In genomic region chr2:240136013-240136670, GRCh38 we compare ENCODE assay signal across 8 cellular contexts. TPM values are rescaled to one million over a fixed set of nuclear protein-coding genes. Genes with fewer than 3 reads are reported as not detected.
DNase-seq lines count a peak whose midpoint lies in the region; ATAC-seq and TF ChIP-seq lines count a peak whose summit lies in the region.

Gene COPS9 (minus strand): TSS chr2:240136305. CDS start chr2:240136284, 21 bp downstream.

- H3K9me3 ChIP-seq in HUES48 (ENCODE audit: control insufficient read depth, insufficient read depth, low read length), result no peaks in the 10 kb centered on the region
- H3K9me3 ChIP-seq in OCI-LY7 (ENCODE audit: low read length), result no peaks in the 10 kb centered on the region
- H3K9me3 ChIP-seq in mucosa of descending colon, result no peaks in the 10 kb centered on the region

- TF ChIP-seq CTCF in OCI-LY7 (conservative IDR thresholded peaks at IDR 0.05; ENCODE audit: low read length), result no peak
- no peak for TF ChIP-seq CTCF in epithelial cell of esophagus (IDR thresholded peaks at IDR 0.05; ENCODE audit: insufficient read depth, low read depth, low read length, missing control alignments)
- TF ChIP-seq CTCF in mucosa of descending colon (IDR thresholded peaks at IDR 0.05), result no peak

- H3K27me3 ChIP-seq in HUES48 (ENCODE audit: control insufficient read depth, insufficient read depth, low read length), result peaks cover 5% of the 10 kb centered on the region; the same call in 1 of the 2 replicates

- intact Hi-C loops in OCI-LY7 (cut with micrococcal nuclease; ENCODE audit: unreplicated experiment), result loop anchor here (2.0 kb wide), 1 partner anchor 111 kb away; the partner anchor contains the start of gene NDUFA10
- intact Hi-C loops in mucosa of descending colon (cut with DNase I, micrococcal nuclease), result no loop called here

- peak within 1 kb of the TSS; percentile 79 for H3K9ac ChIP-seq in HUES48 (ENCODE audit: low read depth, low read length)

- H3K27ac ChIP-seq in HUES48 (ENCODE audit: low read depth, low read length) (no peak within 1 kb of the TSS), OCI-LY7 (ENCODE audit: low read depth, low read length, poor library complexity, severe bottlenecking) (no peak within 1 kb of the TSS)

- peaks cover 6% of the 10 kb centered on the region for H4K20me1 ChIP-seq in OCI-LY7 (ENCODE audit: insufficient read depth, low read length)

- peak within 1 kb of the TSS; percentile 94 for H2AFZ ChIP-seq in OCI-LY7 (ENCODE audit: low read length)

- DNase-seq in Caki2 (ENCODE audit: low read depth), result peak; percentile 65
- DNase-seq in OCI-LY7 (ENCODE audit: low spot score), result peak; percentile 90
- DNase-seq in activated T-cell treated with anti-CD3 and anti-CD28 coated beads for 24 hours (ENCODE audit: low read depth), result peak; percentile 82
- peak; percentile 92 for DNase-seq in epithelial cell of esophagus (ENCODE audit: low read depth)
- DNase-seq in mucosa of descending colon, result peak; percentile 90 to 93 (median 90)
- DNase-seq in stimulated activated CD8-positive, alpha-beta memory T cell treated with anti-CD3 and anti-CD28 coated beads, Interleukin-2, amount 100 ng/mL, for 48 hours (ENCODE audit: low read depth in 2 of 2), result peak; percentile 78 to 85

- no peaks in the 10 kb centered on the region for H3K9me2 ChIP-seq in OCI-LY7 (ENCODE audit: insufficient read depth, low read length)

- H3K79me2 ChIP-seq in OCI-LY7 (ENCODE audit: insufficient read depth, low read depth, low read length), result peaks cover 20% of the 10 kb centered on the region

- H3K4me1 ChIP-seq in HUES48 (ENCODE audit: control insufficient read depth, insufficient read depth, low read length), result peaks cover 23% of the 10 kb centered on the region
- H3K4me1 ChIP-seq in OCI-LY7 (ENCODE audit: insufficient read depth, low read length, poor library complexity, severe bottlenecking), result peaks cover 17% of the 10 kb centered on the region
- H3K4me1 ChIP-seq in mucosa of descending colon (ENCODE audit: low read depth), result peaks cover 5% of the 10 kb centered on the region

- H3K36me3 ChIP-seq in HUES48 (ENCODE audit: control insufficient read depth, insufficient read depth, low read length) (peaks cover 27% of the 10 kb centered on the region), OCI-LY7 (ENCODE audit: insufficient read depth, low read length) (peaks cover 29% of the 10 kb centered on the region), mucosa of descending colon (ENCODE audit: low read depth) (no peaks in the 10 kb centered on the region)

- in situ Hi-C loops in Caki2 (cut with HindIII; ENCODE audit: low pct_unique_long_range_greater_than_20kb, low sequenced_read_pairs), result no loop called here

- peak; percentile 95 for ATAC-seq in GM21390 (IDR thresholded peaks at IDR 0.05; ENCODE audit: unreplicated experiment)
- peak; percentile 99 for ATAC-seq in mucosa of descending colon

- H3K4me3 ChIP-seq in HUES48 (ENCODE audit: low read depth, low read length) (peak within 1 kb of the TSS; percentile 94), OCI-LY7 (ENCODE audit: low read depth, low read length, poor library complexity, severe bottlenecking) (peak within 1 kb of the TSS; percentile 89), epithelial cell of esophagus (ENCODE audit: low read length) (peak within 1 kb of the TSS; percentile 92), mucosa of descending colon (peak within 1 kb of the TSS; percentile 98)

- POLR2A ChIA-PET in OCI-LY7 (lab: Charles Lee), result no interaction called here

- no TSS peak for BruUV-seq in OCI-LY7 (replicated peaks; lab: Mats Ljungman, UMichigan)

- CTCF ChIA-PET in OCI-LY7 (lab: Charles Lee; ENCODE audit: unreplicated experiment), result no interaction called here

- H3K4me2 ChIP-seq in OCI-LY7 (ENCODE audit: low read length), result peak within 1 kb of the TSS; percentile 99

RNA-seq across cellular contexts. Expression of gene COPS9, which starts in this region (rescaled TPM):
- 72.6 and 116 TPM in 2 replicates for total RNA-seq in Caki2 (2014; rRNA removed; shearing (Covaris generic); ENCODE audit: low replicate concordance)
- 158 and 159 TPM in 2 replicates for total RNA-seq in OCI-LY7 (2014; rRNA removed; shearing (Covaris generic))
- 75.5 and 106 TPM in 2 replicates for total RNA-seq in OCI-LY7 (2022)
- total RNA-seq in mucosa of descending colon, result 100 to 1,000 TPM in 1 of 3 donors, 10 to 100 TPM in 2; 83.9 to 129 (median 94.3) TPM
